In the genomic region with DNA sequence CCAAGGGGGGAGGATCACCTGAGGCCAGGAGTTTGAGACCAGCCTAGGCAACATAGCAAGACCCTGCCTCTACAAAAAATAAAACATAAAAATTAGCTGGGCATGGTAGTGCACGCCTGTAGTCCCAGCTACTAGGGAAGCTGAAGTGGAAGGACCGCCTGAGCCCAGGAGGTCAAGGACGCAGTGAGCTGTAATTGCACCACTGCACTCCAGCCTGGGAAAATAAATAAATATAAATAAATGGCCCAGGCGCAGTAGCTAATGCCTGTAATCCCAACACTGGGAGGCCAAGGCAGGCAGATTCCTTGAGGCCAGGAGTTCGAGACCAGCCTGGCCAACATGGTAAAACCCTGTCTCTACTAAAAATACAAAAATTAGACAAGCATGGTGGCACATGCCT, we compare ENCODE assay signal across 8 cellular contexts. TPM values are rescaled to one million over a fixed set of nuclear protein-coding genes. Genes with fewer than 3 reads are reported as not detected.
"Had no signal": no experiment of that assay in that cellular context is flagged by ENCODE, and none has a peak within 500 bp of the region (broad histone marks: within the 10 kb centered on the region; RNA-seq: fewer than 3 reads in every experiment).

No MANE protein-coding gene starts in this region.

RNA-seq across cellular contexts. Expression of gene ZDHHC19, which starts 39.2 kb away (rescaled TPM):
- total RNA-seq: LHCN-M2, MCF 10A, OCI-LY7, PC-9, Right ventricle myocardium inferior, RPMI7951, SJSA1 had no signal
- polyA plus RNA-seq: SK-N-SH had no signal

RNA-seq across cellular contexts. Expression of gene SLC51A, which starts 44.3 kb away (rescaled TPM):
- total RNA-seq: LHCN-M2, MCF 10A, OCI-LY7, RPMI7951, SJSA1 had no signal
- polyA plus RNA-seq: SK-N-SH had no signal
